27 cellular contexts compared by ENCODE assay signal in the genomic region with DNA sequence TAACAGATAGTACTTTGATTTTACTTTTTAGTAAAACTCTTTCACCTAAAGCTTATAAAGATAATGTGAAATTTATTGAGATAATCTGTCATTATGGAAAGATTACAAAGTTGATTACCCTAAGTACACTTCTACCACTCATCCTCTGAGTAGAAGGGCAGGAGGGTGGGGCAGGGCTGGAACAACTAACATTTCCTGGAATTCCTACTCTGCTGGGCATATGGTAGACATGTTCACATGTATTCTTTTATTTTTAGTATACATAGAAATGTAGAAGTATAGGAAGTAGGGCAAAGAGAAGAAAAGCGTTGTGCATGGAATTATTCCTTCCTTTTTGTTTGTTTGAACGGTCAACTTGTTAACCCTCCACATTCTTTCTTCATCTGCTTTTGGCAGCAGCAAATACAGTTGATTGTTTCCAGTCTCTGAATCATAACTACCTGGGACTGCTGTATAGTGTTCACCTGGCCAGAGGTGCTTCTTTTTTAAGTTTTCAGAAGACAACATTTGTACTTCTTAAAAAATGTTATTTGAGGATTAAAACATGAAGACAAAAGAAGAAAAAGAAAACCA.
DNase-seq lines count a peak whose midpoint lies in the region; ATAC-seq and TF ChIP-seq lines count a peak whose summit lies in the region.
"Had no signal": no experiment of that assay in that cellular context is flagged by ENCODE, and none has a peak within 500 bp of the region (broad histone marks: within the 10 kb centered on the region; RNA-seq: fewer than 3 reads in every experiment).

No MANE protein-coding gene starts in this region.

- H3K36me3 Mint-ChIP-seq in nephron progenitor cell (ENCODE audit: low read depth) = peaks cover 4% of the 10 kb centered on the region
- H3K36me3 Mint-ChIP-seq: CD4-positive, CD25-positive, alpha-beta regulatory T cell had no signal

- 38 to 44% methylated on average over 2 of the region's 2 CpGs for WGBS in transverse colon (ENCODE audit: low coverage in 1 of 2), 2 donors

- H3K27ac Mint-ChIP-seq in nephron progenitor cell = no peak overlapping the region
- H3K27ac Mint-ChIP-seq: activated CD4-positive, alpha-beta T cell treated with anti-CD3 and anti-CD28 coated beads, Interleukin-2, amount 10 ng/mL, durations not matched to agents 24 days and 14 days; activated naive CD4-positive, alpha-beta T cell treated with anti-CD3 and anti-CD28 coated beads, Interleukin-2, amount 10 ng/mL, durations not matched to agents 7 days and 5 days; CD4-positive, CD25-positive, alpha-beta regulatory T cell; immature natural killer cell; nephron had no signal

- H3K9me3 ChIP-seq in colonic mucosa = no peaks in the 10 kb centered on the region
- H3K9me3 ChIP-seq in left lung = no peaks in the 10 kb centered on the region
- H3K9me3 ChIP-seq in transverse colon = no peaks in the 10 kb centered on the region
- H3K9me3 ChIP-seq: left ventricle myocardium inferior had no signal

- H3K27ac ChIP-seq in colonic mucosa = peak overlapping the region; percentile 70
- peak overlapping the region in 1 of 2 donors; percentile 49 for H3K27ac ChIP-seq in left lung
- H3K27ac ChIP-seq in transverse colon = peak overlapping the region; percentile 40 to 68 (median 55)
- H3K27ac ChIP-seq: 22Rv1, GM23248, left ventricle myocardium inferior, parathyroid adenoma, VCaP had no signal

- no peaks in the 10 kb centered on the region for H3K4me1 ChIP-seq in colonic mucosa
- peaks cover 0 to 25% of the 10 kb centered on the region in 2 donors for H3K4me1 ChIP-seq in left lung
- peaks cover 0 to 16% (median 6%) of the 10 kb centered on the region in 4 donors for H3K4me1 ChIP-seq in transverse colon
- H3K4me1 ChIP-seq: parathyroid adenoma had no signal

- no peaks in the 10 kb centered on the region for H3K9me3 Mint-ChIP-seq in nephron progenitor cell
- H3K9me3 Mint-ChIP-seq: activated CD4-positive, alpha-beta T cell treated with anti-CD3 and anti-CD28 coated beads, Interleukin-2, amount 10 ng/mL, durations not matched to agents 24 days and 14 days; activated naive CD4-positive, alpha-beta T cell treated with anti-CD3 and anti-CD28 coated beads, Interleukin-2, amount 10 ng/mL, durations not matched to agents 7 days and 5 days; CD4-positive, CD25-positive, alpha-beta regulatory T cell; immature natural killer cell; nephron had no signal

- H3K9ac ChIP-seq in colonic mucosa (ENCODE audit: low read depth in 2 of 2, low read length in 2 of 2) = no peak overlapping the region
- H3K9ac ChIP-seq: GM23248, parathyroid adenoma had no signal

- no peaks in the 10 kb centered on the region for H3K27me3 ChIP-seq in colonic mucosa
- H3K27me3 ChIP-seq in left lung = no peaks in the 10 kb centered on the region
- no peaks in the 10 kb centered on the region for H3K27me3 ChIP-seq in transverse colon

- H3K4me1 Mint-ChIP-seq in nephron progenitor cell = no peaks in the 10 kb centered on the region
- H3K4me1 Mint-ChIP-seq: nephron had no signal

- intact Hi-C loops in colonic mucosa (cut with DNase I) = no loop called here
- intact Hi-C loops in left lung (cut with DNase I) = no loop called here
- intact Hi-C loops in transverse colon (cut with DNase I; ENCODE audit: low total_unique reads) = no loop called here

- H3K4me3 Mint-ChIP-seq in nephron progenitor cell = no peak overlapping the region
- H3K4me3 Mint-ChIP-seq: activated CD4-positive, alpha-beta T cell treated with anti-CD3 and anti-CD28 coated beads, Interleukin-2, amount 10 ng/mL, durations not matched to agents 24 days and 14 days; activated naive CD4-positive, alpha-beta T cell treated with anti-CD3 and anti-CD28 coated beads, Interleukin-2, amount 10 ng/mL, durations not matched to agents 7 days and 5 days; CD4-positive, CD25-positive, alpha-beta regulatory T cell; immature natural killer cell; nephron had no signal

- H3K4me3 ChIP-seq in colonic mucosa (no peak overlapping the region), left lung (no peak overlapping the region), transverse colon (no peak overlapping the region)
- H3K4me3 ChIP-seq: GM23248, left ventricle myocardium inferior had no signal

- peak; percentile 60 for DNase-seq in NCI-H82 (lab: John Stamatoyannopoulos, UW)
- DNase-seq in NCI-H82 treated with DMSO at 0.1 percent for 48 hours (lab: John Stamatoyannopoulos, UW; ENCODE audit: unreplicated experiment) = no peak
- peak; percentile 68 for DNase-seq in colonic mucosa
- DNase-seq in left lung = no peak
- peak; percentile 53 for DNase-seq in transverse colon
- DNase-seq in nephron progenitor cell = no peak
- no peak for DNase-seq in stimulated activated CD4-positive, alpha-beta T cell treated with anti-CD3 and anti-CD28 coated beads, Interleukin-1b, Interleukin-23, amount 100 ng/mL, for 48 hours
- DNase-seq in stimulated activated CD4-positive, alpha-beta T cell treated with anti-CD3 and anti-CD28 coated beads, Interleukin-4, amount 100 ng/mL, for 24 hours = no peak
- DNase-seq: activated CD4-positive, alpha-beta T cell treated with anti-CD3 and anti-CD28 coated beads, Interleukin-2, amount 10 ng/mL, durations not matched to agents 24 days and 14 days; activated naive CD4-positive, alpha-beta T cell treated with anti-CD3 and anti-CD28 coated beads, Interleukin-2, amount 10 ng/mL, durations not matched to agents 7 days and 5 days; amygdala; CD4-positive, CD25-positive, alpha-beta regulatory T cell; foreskin melanocyte; GM23248; hippocampal formation; immature natural killer cell; left ventricle myocardium inferior; NCI-H1048; NCI-H1930; NCI-H526 treated with DMSO at 0.1 percent for 48 hours; stimulated activated CD8-positive, alpha-beta memory T cell treated with anti-CD3 and anti-CD28 coated beads, Interleukin-4, amount 100 ng/mL, for 48 hours had no signal

- TF ChIP-seq CTCF in colonic mucosa (IDR thresholded peaks at IDR 0.05) = no peak
- no peak for TF ChIP-seq CTCF in left lung (IDR thresholded peaks at IDR 0.05)
- no peak for TF ChIP-seq CTCF in transverse colon (IDR thresholded peaks at IDR 0.05)
- TF ChIP-seq CTCF in nephron progenitor cell (IDR thresholded peaks at IDR 0.05) = no peak

- no peaks in the 10 kb centered on the region for H3K36me3 ChIP-seq in colonic mucosa
- no peaks in the 10 kb centered on the region for H3K36me3 ChIP-seq in left lung
- H3K36me3 ChIP-seq in transverse colon = no peaks in the 10 kb centered on the region
- H3K36me3 ChIP-seq: left ventricle myocardium inferior had no signal

- TF ChIP-seq POLR2A in transverse colon (IDR thresholded peaks at IDR 0.05) = no peak

- in situ Hi-C loops in transverse colon (cut with MboI; ENCODE audit: low pct_ligation_motif_present in 1 of 4, low pct_unique_long_range_greater_than_20kb in 1 of 4, low sequenced_read_pairs in 3 of 4) = no loop called here

- peak; percentile 90 for ATAC-seq in left lung
- ATAC-seq: Right ventricle myocardium inferior, sciatic nerve had no signal

- TF ChIP-seq EP300 in transverse colon (IDR thresholded peaks at IDR 0.05; ENCODE audit: low read depth) = no peak

- no peaks in the 10 kb centered on the region for H3K27me3 Mint-ChIP-seq in nephron progenitor cell (ENCODE audit: low read depth, poor library complexity)
- H3K27me3 Mint-ChIP-seq: activated CD4-positive, alpha-beta T cell treated with anti-CD3 and anti-CD28 coated beads, Interleukin-2, amount 10 ng/mL, durations not matched to agents 24 days and 14 days; CD4-positive, CD25-positive, alpha-beta regulatory T cell had no signal

Comparison
In these comparisons a context has a peak if more than half of its experiments do, and no peak if none do; other contexts are left out.
1. DNase-seq: peak in NCI-H82 (single experiment), colonic mucosa (single experiment) and transverse colon (single experiment); none in NCI-H82 treated with DMSO at 0.1 percent for 48 hours (single experiment), left lung (0 of 2), nephron progenitor cell (single experiment), stimulated activated CD4-positive, alpha-beta T cell treated with anti-CD3 and anti-CD28 coated beads, Interleukin-1b, Interleukin-23, amount 100 ng/mL, for 48 hours (single experiment) and stimulated activated CD4-positive, alpha-beta T cell treated with anti-CD3 and anti-CD28 coated beads, Interleukin-4, amount 100 ng/mL, for 24 hours (single experiment).